Comparison of ENCODE assay signal across 8 cellular contexts in the genomic region with DNA sequence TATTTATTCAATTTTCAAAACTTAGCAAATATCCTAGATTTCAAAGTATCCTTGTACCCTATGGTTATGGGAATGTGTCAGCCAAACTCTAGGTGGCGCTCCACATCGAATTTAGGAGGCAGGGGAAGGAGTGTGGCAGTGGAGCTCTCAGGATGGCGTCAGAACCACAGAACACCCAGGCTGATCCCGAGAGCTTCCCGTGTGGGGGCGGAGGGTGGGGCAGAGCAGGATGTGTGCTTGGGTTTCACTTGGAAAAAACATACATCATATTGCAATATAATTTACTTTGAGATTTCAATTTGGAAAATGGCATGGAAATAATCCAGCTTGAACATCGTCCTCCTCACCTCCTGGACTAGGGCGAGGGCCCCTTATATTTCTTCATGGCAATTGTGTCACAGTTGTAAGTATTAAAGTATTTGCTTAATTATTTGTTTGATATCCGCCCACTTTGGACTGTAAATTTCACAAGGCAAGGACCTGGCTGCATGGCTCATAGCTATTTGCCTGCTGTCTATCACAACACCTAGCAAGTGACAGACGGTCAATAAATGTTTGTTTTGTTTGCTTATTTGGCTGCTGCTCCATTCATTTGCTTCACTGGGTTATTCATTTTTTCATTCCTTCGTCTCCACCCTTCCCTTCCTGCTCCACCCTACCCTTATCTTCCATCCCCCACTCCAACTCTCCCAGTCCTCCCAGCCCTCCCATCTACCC.
DNase-seq lines count a peak whose midpoint lies in the region; ATAC-seq, FAIRE-seq and TF ChIP-seq lines count a peak whose summit lies in the region.

No MANE protein-coding gene starts in this region.

- 8 to 13% methylated on average over 10 to 11 of the region's 11 CpGs for WGBS in esophagus squamous epithelium, 2 donors

- H3K4me2 ChIP-seq in Loucy (ENCODE audit: low read depth, low read length, poor library complexity, severe bottlenecking): peak overlapping the region; percentile 55

- H3K79me2 ChIP-seq in Loucy (ENCODE audit: insufficient read depth, low read length): no peaks in the 10 kb centered on the region

- H3K4me3 ChIP-seq in Loucy (ENCODE audit: low read length, poor library complexity, severe bottlenecking): peak overlapping the region; percentile 55
- H3K4me3 ChIP-seq in esophagus squamous epithelium: peak overlapping the region in 1 of 4 donors; percentile 37
- peak overlapping the region; percentile 8 to 59 for H3K4me3 ChIP-seq in mucosa of rectum (ENCODE audit: low read length in 2 of 2)

- peak; percentile 90 for TF ChIP-seq CTCF in Loucy (conservative IDR thresholded peaks at IDR 0.05; ENCODE audit: low read length)
- peak; percentile 60 for TF ChIP-seq CTCF in WTC11 (IDR thresholded peaks at IDR 0.05)
- peak; percentile 22 to 78 (median 66) for TF ChIP-seq CTCF in esophagus squamous epithelium (IDR thresholded peaks at IDR 0.05)

- H3K36me3 ChIP-seq in Loucy (ENCODE audit: insufficient read depth, low read length): no peaks in the 10 kb centered on the region
- no peaks in the 10 kb centered on the region for H3K36me3 ChIP-seq in esophagus squamous epithelium
- H3K36me3 ChIP-seq in mucosa of rectum (ENCODE audit: control insufficient read depth in 2 of 2, insufficient read depth in 2 of 2, low read length in 2 of 2): no peaks in the 10 kb centered on the region

- FAIRE-seq in GM19239 (lab: Jason Lieb, UNC): no peak

- peak; percentile 91 for ATAC-seq in WTC11
- no peak for ATAC-seq in HG03521 (IDR thresholded peaks at IDR 0.05; ENCODE audit: unreplicated experiment)

- CTCF ChIA-PET in WTC11 (lab: Charles Lee): interaction anchor here (0.6 to 2.3 kb wide), 61 partner anchors 9 to 652 kb away, joined by 3 to 26 read pairs (median 4); partner anchors contain the start of gene HMGA2

- H3K4me1 Mint-ChIP-seq in WTC11: peaks cover 29% of the 10 kb centered on the region

- H3F3A ChIP-seq in Loucy (ENCODE audit: low read depth): no peaks in the 10 kb centered on the region

- peak overlapping the region; percentile 72; the same call in 1 of the 2 replicates for H2AFZ ChIP-seq in Loucy (ENCODE audit: low read length)

- intact Hi-C loops in esophagus squamous epithelium (cut with DNase I): loop anchor here (10.0 kb wide), 1 partner anchor 72 kb away; no protein-coding TSS in a partner anchor

- POLR2A ChIA-PET in WTC11 (lab: Charles Lee): interaction anchor here (0.6 to 1.5 kb wide), 3 partner anchors 8 to 433 kb away, joined by 3 to 5 read pairs (median 3); no protein-coding TSS in a partner anchor

- H3K4me1 ChIP-seq in Loucy (ENCODE audit: insufficient read depth, low read length, poor library complexity, severe bottlenecking) (peaks cover 5% of the 10 kb centered on the region), esophagus squamous epithelium (peaks cover 0 to 30% (median 14%) of the 10 kb centered on the region in 3 donors), mucosa of rectum (ENCODE audit: control insufficient read depth in 2 of 2, insufficient read depth in 2 of 2, low read length in 2 of 2) (peaks cover 2 to 32% of the 10 kb centered on the region in 2 donors)

- no peaks in the 10 kb centered on the region for H3K27me3 Mint-ChIP-seq in WTC11 (ENCODE audit: low read depth)

- H3K9ac ChIP-seq in Loucy (ENCODE audit: low read depth, low read length, poor library complexity, severe bottlenecking): no peak overlapping the region
- H3K9ac ChIP-seq in mucosa of rectum (ENCODE audit: low read depth in 1 of 2, low read length in 2 of 2): no peak overlapping the region

- no peaks in the 10 kb centered on the region for H3K27me3 ChIP-seq in Loucy (ENCODE audit: insufficient read depth, low read length, poor library complexity, severe bottlenecking)
- peaks cover 0 to 20% (median 0%) of the 10 kb centered on the region in 4 donors for H3K27me3 ChIP-seq in esophagus squamous epithelium
- peaks cover 0 to 9% of the 10 kb centered on the region in 2 donors for H3K27me3 ChIP-seq in mucosa of rectum (ENCODE audit: control insufficient read depth in 2 of 2, insufficient read depth in 2 of 2, low read length in 2 of 2)

- peaks cover 3% of the 10 kb centered on the region for H3K36me3 Mint-ChIP-seq in WTC11

- H4K20me1 ChIP-seq in Loucy (ENCODE audit: insufficient read depth, low read length, poor library complexity, severe bottlenecking): no peaks in the 10 kb centered on the region

- peak overlapping the region in 2 of 4 donors; percentile 1 to 33 for H3K27ac ChIP-seq in esophagus squamous epithelium
- H3K27ac ChIP-seq in mucosa of rectum (ENCODE audit: low read depth in 2 of 2, low read length in 2 of 2): peak overlapping the region; percentile 33 to 63
- no peak overlapping the region for H3K27ac ChIP-seq in substantia nigra (ENCODE audit: low read depth, low read length, poor library complexity, severe bottlenecking)

- no peak overlapping the region for H3K4me3 Mint-ChIP-seq in WTC11

- H3K9me3 ChIP-seq in Loucy (ENCODE audit: insufficient read depth, low read depth, low read length) (no peaks in the 10 kb centered on the region), esophagus squamous epithelium (no peaks in the 10 kb centered on the region), mucosa of rectum (ENCODE audit: control insufficient read depth in 2 of 2, low read length in 2 of 2) (peaks cover 0 to 3% of the 10 kb centered on the region in 2 donors)

- peaks cover 6% of the 10 kb centered on the region for H3K9me3 Mint-ChIP-seq in WTC11

- H3K27ac Mint-ChIP-seq in WTC11: no peak overlapping the region

- TF ChIP-seq POLR2A in esophagus squamous epithelium (IDR thresholded peaks at IDR 0.05): no peak

- DNase-seq in AML-193 (lab: John Stamatoyannopoulos, UW): peak; percentile 36 to 69
- peak; percentile 13 for DNase-seq in GM19239 (ENCODE audit: insufficient read length, low spot score)
- DNase-seq in WTC11 (ENCODE audit: low spot score): peak; percentile 77
- peak; percentile 4 for DNase-seq in esophagus squamous epithelium (lab: John Stamatoyannopoulos, UW)
- peak in 43 of 49 donors; percentile 0 to 72 (median 33) for DNase-seq in substantia nigra (lab: John Stamatoyannopoulos, UW)

- H3K9me2 ChIP-seq in Loucy (replicated peaks; ENCODE audit: low read depth, low read length): no peaks in the 10 kb centered on the region

TF ChIP-seq in WTC11, 78 proteins besides CTCF, POLR2A, EP300 and RAD21 (continues in another document):
- TF ChIP-seq, protein P1, sequence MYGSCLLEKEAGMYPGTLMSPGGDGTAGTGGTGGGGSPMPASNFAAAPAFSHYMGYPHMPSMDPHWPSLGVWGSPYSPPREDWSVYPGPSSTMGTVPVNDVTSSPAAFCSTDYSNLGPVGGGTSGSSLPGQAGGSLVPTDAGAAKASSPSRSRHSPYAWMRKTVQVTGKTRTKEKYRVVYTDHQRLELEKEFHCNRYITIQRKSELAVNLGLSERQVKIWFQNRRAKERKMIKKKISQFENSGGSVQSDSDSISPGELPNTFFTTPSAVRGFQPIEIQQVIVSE (CRISPR knock-in tag; IDR thresholded peaks at IDR 0.05; ENCODE audit: borderline replicate concordance): no peak
- TF ChIP-seq USF2 (CRISPR knock-in tag; IDR thresholded peaks at IDR 0.05): no peak
- TF ChIP-seq ZSCAN18 (CRISPR knock-in tag; IDR thresholded peaks at IDR 0.05): no peak
- no peak for TF ChIP-seq CREB1 (CRISPR knock-in tag; IDR thresholded peaks at IDR 0.05)
- no peak for TF ChIP-seq ZNF512 (CRISPR knock-in tag; IDR thresholded peaks at IDR 0.05; ENCODE audit: borderline replicate concordance)
- TF ChIP-seq, protein P2, sequence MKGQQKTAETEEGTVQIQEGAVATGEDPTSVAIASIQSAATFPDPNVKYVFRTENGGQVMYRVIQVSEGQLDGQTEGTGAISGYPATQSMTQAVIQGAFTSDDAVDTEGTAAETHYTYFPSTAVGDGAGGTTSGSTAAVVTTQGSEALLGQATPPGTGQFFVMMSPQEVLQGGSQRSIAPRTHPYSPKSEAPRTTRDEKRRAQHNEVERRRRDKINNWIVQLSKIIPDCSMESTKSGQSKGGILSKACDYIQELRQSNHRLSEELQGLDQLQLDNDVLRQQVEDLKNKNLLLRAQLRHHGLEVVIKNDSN (CRISPR knock-in tag; IDR thresholded peaks at IDR 0.05): no peak

Comparison
In these comparisons a context has a peak if more than half of its experiments do, and no peak if none do; other contexts are left out.
1. DNase-seq: peak in every context shown above with its lines; median percentile 77 in WTC11; 52 in AML-193; 33 in substantia nigra; 13 in GM19239; 4 in esophagus squamous epithelium.